9 cellular contexts compared by ENCODE assay signal in the genomic region with DNA sequence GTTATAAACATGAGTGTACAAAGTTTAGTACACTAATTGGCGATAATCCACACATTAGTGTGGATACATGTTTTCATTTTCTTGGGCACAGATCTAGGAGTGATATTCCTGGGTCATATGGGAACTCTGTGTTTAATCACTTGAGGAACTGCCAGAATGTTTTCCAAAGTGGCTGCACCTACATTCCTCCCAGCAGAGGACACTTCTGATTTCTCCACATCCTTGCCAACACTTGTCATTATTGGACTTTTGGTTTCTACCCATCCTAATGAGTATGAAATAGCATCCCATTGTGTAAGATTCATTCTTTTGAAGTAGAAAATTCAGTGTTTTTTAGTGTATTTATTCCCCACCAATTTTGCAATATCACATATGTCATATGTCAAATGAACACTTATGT. TPM values are rescaled to one million over a fixed set of nuclear protein-coding genes. Genes with fewer than 3 reads are reported as not detected.
"Had no signal": no experiment of that assay in that cellular context is flagged by ENCODE, and none has a peak within 500 bp of the region (broad histone marks: within the 10 kb centered on the region; RNA-seq: fewer than 3 reads in every experiment).

No MANE protein-coding gene starts in this region.

- H2AFZ ChIP-seq: GM23248 had no signal

- H3K4me1 ChIP-seq: HAP-1 had no signal

- DNase-seq: GM23248, GOT3, H7, IMR-90, KG1 had no signal

- ATAC-seq: K562 had no signal

- H3K36me3 ChIP-seq: HAP-1 had no signal

- H3K9ac ChIP-seq: GM23248 had no signal

- H3K4me3 ChIP-seq: GM23248, HAP-1, K562 had no signal

- FAIRE-seq: K562 had no signal

- H3K27ac ChIP-seq: GM23248, HL-60 had no signal

- H3K9me3 ChIP-seq: HAP-1 had no signal

RNA-seq across cellular contexts. Expression of a gene that starts 53.6 kb away (rescaled TPM):
- total RNA-seq: GM23248, HT1080, IMR-90 had no signal
- polyA plus RNA-seq: GM23248, IMR-90 had no signal
